ENCODE assay signal across 22 cellular contexts in the genomic region with DNA sequence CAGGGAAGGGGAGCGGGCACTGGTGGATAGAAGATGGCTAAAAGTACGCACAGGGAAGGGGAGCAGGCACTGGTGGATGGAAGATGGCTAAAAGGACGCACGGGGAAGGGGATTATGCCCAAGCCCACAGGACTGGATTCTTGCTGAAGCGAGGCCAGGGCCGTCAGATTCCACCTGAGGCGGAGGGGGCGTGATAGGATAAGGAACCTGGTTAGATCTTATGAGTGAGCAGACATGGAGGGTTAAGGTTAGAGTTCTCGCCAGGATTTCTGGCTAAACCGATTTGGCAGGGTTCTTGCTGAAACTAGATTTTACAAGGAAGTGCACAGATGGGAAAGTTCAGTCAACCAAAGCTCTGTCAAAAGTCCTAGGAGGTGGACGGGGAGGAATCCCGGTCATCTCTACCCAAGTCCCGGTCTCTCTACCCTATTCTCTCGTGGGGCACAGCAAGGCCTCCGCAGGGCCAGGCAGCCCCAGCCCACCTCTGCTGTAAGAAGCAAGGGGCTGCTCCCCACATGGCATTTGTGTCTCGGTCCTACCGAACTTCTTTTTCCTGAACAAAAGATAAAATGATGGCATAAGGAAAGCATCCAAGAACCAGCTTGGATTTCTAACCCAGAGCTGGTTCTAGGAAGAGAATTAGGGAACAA.
DNase-seq lines count a peak whose midpoint lies in the region; ATAC-seq and TF ChIP-seq lines count a peak whose summit lies in the region.
"Had no signal": no experiment of that assay in that cellular context is flagged by ENCODE, and none has a peak within 500 bp of the region (broad histone marks: within the 10 kb centered on the region; RNA-seq: fewer than 3 reads in every experiment).

No MANE protein-coding gene starts in this region.

- H3K4me3 Mint-ChIP-seq in activated T-helper 2 cell treated with anti-CD3 and anti-CD28 coated beads, Interferon-gamma antibody, Interleukin-2, Interleukin-4, amounts not matched to agents 10 μg/mL and 5 μg/mL and 100 μg/mL, durations not matched to agents 14 hours and 24 hours and 36 hours (ENCODE audit: low read depth) = no peak overlapping the region
- peak overlapping the region in 2 of 10 donors; percentile 9 to 43 for H3K4me3 Mint-ChIP-seq in naive thymus-derived CD8-positive, alpha-beta T cell
- H3K4me3 Mint-ChIP-seq in type B pancreatic cell (no peak overlapping the region), HFFc6 (no peak overlapping the region)
- H3K4me3 Mint-ChIP-seq: activated CD8-positive, alpha-beta T cell treated with anti-CD3 and anti-CD28 coated beads, Interleukin-2, amount 10 ng/mL, durations not matched to agents 7 days and 5 days; activated T-cell treated with anti-CD3 and anti-CD28 coated beads, Interleukin-2, amount 50 U/mL, for 24 hours; nephron had no signal

- ATAC-seq in Right ventricle myocardium superior (ENCODE audit: poor library complexity) = no peak
- ATAC-seq in naive thymus-derived CD8-positive, alpha-beta T cell = no peak
- ATAC-seq in HG03432 (IDR thresholded peaks at IDR 0.05; ENCODE audit: unreplicated experiment) = no peak
- ATAC-seq: activated CD8-positive, alpha-beta T cell treated with anti-CD3 and anti-CD28 coated beads, Interleukin-2, amount 10 ng/mL, durations not matched to agents 7 days and 5 days; K562 had no signal

- POLR2A ChIA-PET in naive thymus-derived CD8-positive, alpha-beta T cell (lab: Charles Lee) = no interaction called here

- TF ChIP-seq CTCF in type B pancreatic cell (conservative IDR thresholded peaks at IDR 0.05) (no peak), HFFc6 (IDR thresholded peaks at IDR 0.05) (no peak)

- H3K36me3 Mint-ChIP-seq in activated T-helper 2 cell treated with anti-CD3 and anti-CD28 coated beads, Interferon-gamma antibody, Interleukin-2, Interleukin-4, amounts not matched to agents 10 μg/mL and 5 μg/mL and 100 μg/mL, durations not matched to agents 14 hours and 24 hours and 36 hours (ENCODE audit: low read depth) = peaks cover 4% of the 10 kb centered on the region
- H3K36me3 Mint-ChIP-seq in naive thymus-derived CD8-positive, alpha-beta T cell = peaks cover 5 to 18% (median 16%) of the 10 kb centered on the region in 3 donors
- peaks cover 6% of the 10 kb centered on the region for H3K36me3 Mint-ChIP-seq in type B pancreatic cell
- H3K36me3 Mint-ChIP-seq in HFFc6 (ENCODE audit: low read depth) = no peaks in the 10 kb centered on the region

- peak overlapping the region; percentile 29 for H3K27ac Mint-ChIP-seq in activated T-helper 2 cell treated with anti-CD3 and anti-CD28 coated beads, Interferon-gamma antibody, Interleukin-2, Interleukin-4, amounts not matched to agents 10 μg/mL and 5 μg/mL and 100 μg/mL, durations not matched to agents 14 hours and 24 hours and 36 hours
- peak overlapping the region in 8 of 10 donors; percentile 55 to 92 (median 80) for H3K27ac Mint-ChIP-seq in naive thymus-derived CD8-positive, alpha-beta T cell
- H3K27ac Mint-ChIP-seq in type B pancreatic cell (peak overlapping the region; percentile 19), HFFc6 (no peak overlapping the region)
- H3K27ac Mint-ChIP-seq: activated CD8-positive, alpha-beta T cell treated with anti-CD3 and anti-CD28 coated beads, Interleukin-2, amount 10 ng/mL, durations not matched to agents 7 days and 5 days; nephron had no signal

- DNase-seq in cardiac septum (ENCODE audit: low spot score) = peak; percentile 53
- DNase-seq in Right ventricle myocardium superior = no peak
- DNase-seq in activated T-helper 2 cell treated with anti-CD3 and anti-CD28 coated beads, Interferon-gamma antibody, Interleukin-2, Interleukin-4, amounts not matched to agents 10 μg/mL and 5 μg/mL and 100 μg/mL, durations not matched to agents 14 hours and 24 hours and 36 hours (ENCODE audit: low spot score) = no peak
- peak in 2 of 10 donors; percentile 3 to 31 for DNase-seq in naive thymus-derived CD8-positive, alpha-beta T cell
- DNase-seq in type B pancreatic cell (ENCODE audit: extremely low spot score, unreplicated experiment) = no peak
- DNase-seq in ecto neural progenitor cell (ENCODE audit: low spot score) = no peak
- DNase-seq in HFFc6 = no peak
- DNase-seq: activated CD8-positive, alpha-beta T cell treated with anti-CD3 and anti-CD28 coated beads, Interleukin-2, amount 10 ng/mL, durations not matched to agents 7 days and 5 days; activated T-cell treated with anti-CD3 and anti-CD28 coated beads, Interleukin-2, amount 50 U/mL, for 24 hours; brain microvascular endothelial cell; HCEC 1CT; mesenchymal stem cell; MG63; NCI-H1436; NCI-H2107; NCI-H510A treated with DMSO at 0.1 percent for 48 hours; small intestine; stimulated activated CD4-positive, alpha-beta T cell treated with anti-CD3 and anti-CD28 coated beads, Interleukin-2, amount 100 ng/mL, for 24 hours; stimulated activated naive CD4-positive, alpha-beta T cell had no signal

- no peaks in the 10 kb centered on the region for H3K9me3 Mint-ChIP-seq in activated T-helper 2 cell treated with anti-CD3 and anti-CD28 coated beads, Interferon-gamma antibody, Interleukin-2, Interleukin-4, amounts not matched to agents 10 μg/mL and 5 μg/mL and 100 μg/mL, durations not matched to agents 14 hours and 24 hours and 36 hours
- H3K9me3 Mint-ChIP-seq in naive thymus-derived CD8-positive, alpha-beta T cell = peaks cover 0 to 8% (median 3%) of the 10 kb centered on the region in 9 donors
- H3K9me3 Mint-ChIP-seq in type B pancreatic cell (no peaks in the 10 kb centered on the region), HFFc6 (no peaks in the 10 kb centered on the region)
- H3K9me3 Mint-ChIP-seq: activated T-cell treated with anti-CD3 and anti-CD28 coated beads, Interleukin-2, amount 50 U/mL, for 24 hours; nephron had no signal

- intact Hi-C loops in cardiac septum (cut with DNase I) = no loop called here
- intact Hi-C loops in Right ventricle myocardium superior (cut with DNase I) = no loop called here
- intact Hi-C loops in activated T-helper 2 cell treated with anti-CD3 and anti-CD28 coated beads, Interferon-gamma antibody, Interleukin-2, Interleukin-4, amounts not matched to agents 10 μg/mL and 5 μg/mL and 100 μg/mL, durations not matched to agents 14 hours and 24 hours and 36 hours (cut with micrococcal nuclease) = no loop called here

- no peaks in the 10 kb centered on the region for H3K27me3 Mint-ChIP-seq in activated T-helper 2 cell treated with anti-CD3 and anti-CD28 coated beads, Interferon-gamma antibody, Interleukin-2, Interleukin-4, amounts not matched to agents 10 μg/mL and 5 μg/mL and 100 μg/mL, durations not matched to agents 14 hours and 24 hours and 36 hours (ENCODE audit: low read depth)
- no peaks in the 10 kb centered on the region for H3K27me3 Mint-ChIP-seq in naive thymus-derived CD8-positive, alpha-beta T cell
- H3K27me3 Mint-ChIP-seq in type B pancreatic cell (no peaks in the 10 kb centered on the region), HFFc6 (ENCODE audit: insufficient read depth) (no peaks in the 10 kb centered on the region; the same call in none of the 2 replicates)
- H3K27me3 Mint-ChIP-seq: activated T-cell treated with anti-CD3 and anti-CD28 coated beads, Interleukin-2, amount 50 U/mL, for 24 hours had no signal

- H3K4me1 Mint-ChIP-seq in activated T-helper 2 cell treated with anti-CD3 and anti-CD28 coated beads, Interferon-gamma antibody, Interleukin-2, Interleukin-4, amounts not matched to agents 10 μg/mL and 5 μg/mL and 100 μg/mL, durations not matched to agents 14 hours and 24 hours and 36 hours (ENCODE audit: low read depth) = peaks cover 19% of the 10 kb centered on the region
- peaks cover 21 to 53% (median 40%) of the 10 kb centered on the region in 4 donors for H3K4me1 Mint-ChIP-seq in naive thymus-derived CD8-positive, alpha-beta T cell
- H3K4me1 Mint-ChIP-seq in type B pancreatic cell (ENCODE audit: unreplicated experiment) (peaks cover 41% of the 10 kb centered on the region), HFFc6 (ENCODE audit: low read depth) (peaks cover 22% of the 10 kb centered on the region)
